ENCODE assay signal across 12 cellular contexts in genomic region chr5:176844706-176845391, GRCh38. TPM values are rescaled to one million over a fixed set of nuclear protein-coding genes. Genes with fewer than 3 reads are reported as not detected.
A peak's percentile ranks its signal among the peaks of the same experiment; 100 is the strongest.
DNase-seq lines count a peak whose midpoint lies in the region; ATAC-seq, FAIRE-seq and TF ChIP-seq lines count a peak whose summit lies in the region.
"Had no signal": no experiment of that assay in that cellular context is flagged by ENCODE, and none has a peak within 500 bp of the region (broad histone marks: within the 10 kb centered on the region; RNA-seq: fewer than 3 reads in every experiment).

No MANE protein-coding gene starts in this region.

- no peak for FAIRE-seq in RCC 7860 (lab: Jason Lieb, UNC)
- FAIRE-seq: pancreas had no signal

- in situ Hi-C loops in GM13977 (cut with MboI; ENCODE audit: low pct_unique_long_range_greater_than_20kb, low sequenced_read_pairs, unreplicated experiment): no loop called here

- DNase-seq in COLO668 (lab: John Stamatoyannopoulos, UW; ENCODE audit: unreplicated experiment) (peak; percentile 62), HPDE6-E6E7 (ENCODE audit: extremely low spot score) (peak; percentile 72), RCC 7860 (ENCODE audit: low spot score) (peak; percentile 33), epithelial cell of proximal tubule (ENCODE audit: low read depth) (no peak), GM13977 (ENCODE audit: low spot score) (no peak)
- DNase-seq in activated naive CD4-positive, alpha-beta T cell treated with Interleukin-2 at 50 U/mL for 16 hours: no peak
- DNase-seq: activated CD4-positive, alpha-beta T cell treated with anti-CD3 and anti-CD28 coated beads for 36 hours had no signal

- H3K4me3 ChIP-seq in epithelial cell of proximal tubule (ENCODE audit: low read depth, low read length): peak overlapping the region; percentile 8
- H3K4me3 ChIP-seq: pancreas, suprapubic skin had no signal

- ATAC-seq in GM19455 (IDR thresholded peaks at IDR 0.05; ENCODE audit: unreplicated experiment) (no peak), GM21447 (IDR thresholded peaks at IDR 0.05; ENCODE audit: unreplicated experiment) (no peak)
- ATAC-seq: activated CD4-positive, alpha-beta T cell treated with anti-CD3 and anti-CD28 coated beads for 36 hours; pancreas had no signal

- no peak for TF ChIP-seq CTCF in epithelial cell of proximal tubule (conservative IDR thresholded peaks at IDR 0.05; ENCODE audit: low read depth, low read length)
- TF ChIP-seq CTCF in GM13977 (IDR thresholded peaks at IDR 0.05; ENCODE audit: extremely low read depth, insufficient read depth, missing control alignments): no peak

RNA-seq across cellular contexts. Expression of gene UNC5A, which starts 34.5 kb away (rescaled TPM):
- total RNA-seq in epithelial cell of proximal tubule: 0.07 and 1.2 TPM in 2 replicates
- total RNA-seq: activated CD4-positive, alpha-beta T cell treated with anti-CD3 and anti-CD28 coated beads for 36 hours; suprapubic skin had no signal

RNA-seq across cellular contexts. Expression of gene HK3, which starts 54.3 kb away (rescaled TPM):
- 0.43 TPM in 1 of 2 replicates, not detected in the other for total RNA-seq in epithelial cell of proximal tubule
- total RNA-seq: activated CD4-positive, alpha-beta T cell treated with anti-CD3 and anti-CD28 coated beads for 36 hours; dermis microvascular lymphatic vessel endothelial cell had no signal

Comparison
In these comparisons a context has a peak if more than half of its experiments do, and no peak if none do; other contexts are left out.
1. DNase-seq: peak in COLO668 (single experiment), HPDE6-E6E7 (single experiment) and RCC 7860 (single experiment); none in epithelial cell of proximal tubule (single experiment), GM13977 (single experiment) and activated naive CD4-positive, alpha-beta T cell treated with Interleukin-2 at 50 U/mL for 16 hours (single experiment).